Comparison of ENCODE assay signal across 12 cellular contexts in genomic region chr18:37714621-37715020, GRCh38.
A peak's percentile ranks its signal among the peaks of the same experiment; 100 is the strongest.
DNase-seq lines count a peak whose midpoint lies in the region; ATAC-seq lines count a peak whose summit lies in the region.
"Had no signal": no experiment of that assay in that cellular context is flagged by ENCODE, and none has a peak within 500 bp of the region (broad histone marks: within the 10 kb centered on the region; RNA-seq: fewer than 3 reads in every experiment).

No MANE protein-coding gene starts in this region.

- no peak for ATAC-seq in activated T-cell treated with anti-CD3 and anti-CD28 coated beads, Interleukin-2, amount 50 U/mL, for 4 hours
- no peak for ATAC-seq in GM19351 (IDR thresholded peaks at IDR 0.05; ENCODE audit: unreplicated experiment)
- ATAC-seq: GM12878, GM23338 had no signal

- no peaks in the 10 kb centered on the region for H3K27me3 Mint-ChIP-seq in activated T-cell treated with anti-CD3 and anti-CD28 coated beads, Interleukin-2, amount 50 U/mL, for 4 hours (ENCODE audit: low read depth)
- H3K27me3 Mint-ChIP-seq: CD4-positive, alpha-beta memory T cell had no signal

- H3K36me3 Mint-ChIP-seq in activated T-cell treated with anti-CD3 and anti-CD28 coated beads, Interleukin-2, amount 50 U/mL, for 4 hours (ENCODE audit: insufficient read depth) = no peaks in the 10 kb centered on the region
- H3K36me3 Mint-ChIP-seq: CD4-positive, alpha-beta memory T cell had no signal

- H3K4me1 Mint-ChIP-seq in activated T-cell treated with anti-CD3 and anti-CD28 coated beads, Interleukin-2, amount 50 U/mL, for 4 hours (ENCODE audit: low read depth) = no peaks in the 10 kb centered on the region
- H3K4me1 Mint-ChIP-seq: CD4-positive, alpha-beta memory T cell had no signal

- peak; percentile 25 for DNase-seq in Ammon's horn (ENCODE audit: low spot score)
- DNase-seq in DMS 273 treated with DMSO at 0.1 percent for 48 hours (lab: John Stamatoyannopoulos, UW) = peak; percentile 3
- peak; percentile 46 for DNase-seq in NCI-H1105 treated with DMSO at 0.1 percent for 48 hours (lab: John Stamatoyannopoulos, UW)
- DNase-seq in cerebellum (ENCODE audit: low spot score) = peak; percentile 22
- DNase-seq in activated T-cell treated with anti-CD3 and anti-CD28 coated beads, Interleukin-2, amount 50 U/mL, for 4 hours = no peak
- no peak for DNase-seq in ureter (ENCODE audit: low spot score)
- DNase-seq: BE2C; CD4-positive, alpha-beta memory T cell; H7 had no signal

- H3K4me3 Mint-ChIP-seq in activated T-cell treated with anti-CD3 and anti-CD28 coated beads, Interleukin-2, amount 50 U/mL, for 4 hours = no peak overlapping the region
- H3K4me3 Mint-ChIP-seq: CD4-positive, alpha-beta memory T cell; GM23338 had no signal

- no peaks in the 10 kb centered on the region for H3K9me3 Mint-ChIP-seq in activated T-cell treated with anti-CD3 and anti-CD28 coated beads, Interleukin-2, amount 50 U/mL, for 4 hours
- H3K9me3 Mint-ChIP-seq: GM23338 had no signal

Comparison
In these comparisons a context has a peak if more than half of its experiments do, and no peak if none do; other contexts are left out.
1. DNase-seq: peak in Ammon's horn (single experiment), DMS 273 treated with DMSO at 0.1 percent for 48 hours (single experiment), NCI-H1105 treated with DMSO at 0.1 percent for 48 hours (single experiment) and cerebellum (single experiment); none in activated T-cell treated with anti-CD3 and anti-CD28 coated beads, Interleukin-2, amount 50 U/mL, for 4 hours (single experiment) and ureter (single experiment).